Comparison of ENCODE assay signal across 20 cellular contexts in the genomic region with DNA sequence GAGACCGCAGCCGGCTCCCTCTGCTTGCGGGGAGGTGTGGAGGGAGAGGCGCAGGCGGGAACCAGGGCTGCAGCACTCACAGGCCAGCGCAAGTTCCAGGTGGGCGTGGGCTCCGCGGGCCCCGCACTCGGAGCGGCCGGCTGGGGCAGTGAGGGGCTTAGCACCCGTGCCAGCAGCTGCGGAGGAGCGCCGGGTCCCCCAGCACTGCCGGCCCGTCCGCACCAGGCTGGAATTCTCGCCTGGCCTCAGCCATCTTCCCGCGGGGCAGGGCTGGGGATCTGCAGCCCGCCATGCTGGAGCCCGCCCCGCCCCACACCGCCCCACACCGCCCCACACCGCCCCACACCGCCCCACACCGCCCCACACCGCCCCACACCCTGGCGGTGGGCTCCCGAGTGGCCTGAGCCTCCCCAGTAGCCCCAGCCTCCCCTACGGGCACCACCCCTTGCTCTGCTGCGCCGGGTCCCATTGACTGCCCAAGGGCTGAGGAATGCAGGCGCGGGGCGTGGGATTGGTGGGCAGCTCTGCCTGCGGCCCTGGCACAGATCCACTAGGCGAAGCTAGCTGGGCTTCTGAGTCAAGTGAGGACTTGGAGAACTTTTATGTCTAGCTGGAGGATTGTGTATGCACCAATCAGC.
"Had no signal": no experiment of that assay in that cellular context is flagged by ENCODE, and none has a peak within 500 bp of the region (broad histone marks: within the 10 kb centered on the region; RNA-seq: fewer than 3 reads in every experiment).

No MANE protein-coding gene starts in this region.

- H3K27me3 ChIP-seq: dorsolateral prefrontal cortex, gastrocnemius medialis, neural progenitor cell, right atrium auricular region, sigmoid colon, suprapubic skin, thyroid gland had no signal

- H3K9me3 ChIP-seq: gastrocnemius medialis, mucosa of descending colon, prostate gland, right atrium auricular region, sigmoid colon, suprapubic skin, thyroid gland had no signal

- ATAC-seq: gastrocnemius medialis; left lobe of liver; mucosa of descending colon; natural killer cell treated with Interleukin-12 subunit alpha and Interleukin-12 subunit beta and Interleukin-15 and Interleukin-18, amount 100 ng/mL, for 72 hours; stimulated activated effector memory CD8-positive, alpha-beta T cell treated with anti-CD3 and anti-CD28 coated beads, Interleukin-12 subunit alpha, Interleukin-12 subunit beta, amount 100 ng/mL, for 72 hours had no signal

- H3K36me3 ChIP-seq: gastrocnemius medialis, neural progenitor cell, prostate gland, right atrium auricular region, sigmoid colon, suprapubic skin, thyroid gland had no signal

- DNase-seq: dorsolateral prefrontal cortex; effector CD4-positive, alpha-beta T cell; foreskin fibroblast; gastrocnemius medialis; head of caudate nucleus; mesenchymal stem cell; mucosa of descending colon; naive B cell; sigmoid colon; stimulated activated CD4-positive, alpha-beta T cell treated with anti-CD3 and anti-CD28 coated beads, Interleukin-2, amount 100 ng/mL, for 24 hours; stimulated activated CD4-positive, alpha-beta T cell treated with anti-CD3 and anti-CD28 coated beads, Interleukin-4, amount 100 ng/mL, for 24 hours; thyroid gland; trophoblast cell had no signal

- H3K4me1 ChIP-seq: prostate gland had no signal

- H3K4me3 ChIP-seq: dorsolateral prefrontal cortex, gastrocnemius medialis, mucosa of descending colon, neural progenitor cell, prostate gland, right atrium auricular region, sigmoid colon, suprapubic skin, thyroid gland had no signal

- H3K27ac ChIP-seq: gastrocnemius medialis, neural progenitor cell, prostate gland, sigmoid colon, suprapubic skin, thyroid gland had no signal
